ENCODE assay signal across 2 cellular contexts in genomic region chr11:69108559-69108958, GRCh38.
TF ChIP-seq lines count a peak whose summit lies in the region.

No MANE protein-coding gene starts in this region.

TF ChIP-seq in K562, 482 proteins besides CTCF, POLR2A, EP300 and RAD21:
- TF ChIP-seq CHCHD3 (CRISPR knock-in tag; IDR thresholded peaks at IDR 0.05) (no peak), ZNF12 (CRISPR knock-in tag; IDR thresholded peaks at IDR 0.05) (peak; percentile 95)
- TF ChIP-seq, protein P1, sequence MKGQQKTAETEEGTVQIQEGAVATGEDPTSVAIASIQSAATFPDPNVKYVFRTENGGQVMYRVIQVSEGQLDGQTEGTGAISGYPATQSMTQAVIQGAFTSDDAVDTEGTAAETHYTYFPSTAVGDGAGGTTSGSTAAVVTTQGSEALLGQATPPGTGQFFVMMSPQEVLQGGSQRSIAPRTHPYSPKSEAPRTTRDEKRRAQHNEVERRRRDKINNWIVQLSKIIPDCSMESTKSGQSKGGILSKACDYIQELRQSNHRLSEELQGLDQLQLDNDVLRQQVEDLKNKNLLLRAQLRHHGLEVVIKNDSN (CRISPR knock-in tag; IDR thresholded peaks at IDR 0.05) = no peak

TF ChIP-seq in HepG2, 621 proteins besides CTCF, POLR2A, EP300 and RAD21:
- TF ChIP-seq ZNF12 (CRISPR knock-in tag; IDR thresholded peaks at IDR 0.05) = peak; percentile 90
- no peak for TF ChIP-seq EZH2 (conservative IDR thresholded peaks at IDR 0.05; ENCODE audit: low read depth, low read length)
